In genomic region chr7:28155964-28156363, GRCh38 we compare ENCODE assay signal across 11 cellular contexts. TPM values are rescaled to one million over a fixed set of nuclear protein-coding genes. Genes with fewer than 3 reads are reported as not detected.
DNase-seq lines count a peak whose midpoint lies in the region; ATAC-seq, FAIRE-seq and TF ChIP-seq lines count a peak whose summit lies in the region.
"Had no signal": no experiment of that assay in that cellular context is flagged by ENCODE, and none has a peak within 500 bp of the region (broad histone marks: within the 10 kb centered on the region; RNA-seq: fewer than 3 reads in every experiment).

No MANE protein-coding gene starts in this region.

- ATAC-seq in omental fat pad (ENCODE audit: low FRiP score) = peak; percentile 60
- ATAC-seq in HG03342 (IDR thresholded peaks at IDR 0.05; ENCODE audit: unreplicated experiment) = no peak
- no peak for ATAC-seq in HG02642 (IDR thresholded peaks at IDR 0.05; ENCODE audit: poor library complexity, unreplicated experiment)

- TF ChIP-seq CTCF in DOHH2 (IDR thresholded peaks at IDR 0.05; ENCODE audit: low read depth, low read length, poor library complexity, severe bottlenecking) = no peak
- TF ChIP-seq CTCF in omental fat pad (IDR thresholded peaks at IDR 0.05) = no peak

- H3K9me3 ChIP-seq in DOHH2 (ENCODE audit: control insufficient read depth, insufficient read depth, low read length) = no peaks in the 10 kb centered on the region
- H3K9me3 ChIP-seq: upper lobe of left lung had no signal

- TF ChIP-seq POLR2A in GM12892 (IDR thresholded peaks at IDR 0.05; ENCODE audit: low read depth, low read length) = no peak

- H3K4me3 ChIP-seq in DOHH2 (ENCODE audit: low read length) = peak overlapping the region; percentile 66
- H3K4me3 ChIP-seq: upper lobe of left lung had no signal

- DNase-seq in NCI-H1092 treated with DMSO at 0.1 percent for 48 hours (lab: John Stamatoyannopoulos, UW) (peak; percentile 36), dedifferentiated amniotic fluid mesenchymal stem cell (ENCODE audit: extremely low spot score) (peak; percentile 36), omental fat pad (ENCODE audit: low spot score) (no peak), RPMI8226 (no peak), GM12892 (ENCODE audit: insufficient read length) (no peak)
- DNase-seq: foreskin melanocyte, NCI-H774, upper lobe of left lung had no signal

- no peaks in the 10 kb centered on the region for H3K27me3 ChIP-seq in DOHH2 (ENCODE audit: control insufficient read depth, low read length)
- H3K27me3 ChIP-seq: upper lobe of left lung had no signal

- no peaks in the 10 kb centered on the region for H3K9me2 ChIP-seq in DOHH2 (replicated peaks; ENCODE audit: control insufficient read depth, low read length)

- peaks cover 27% of the 10 kb centered on the region for H3K36me3 ChIP-seq in DOHH2 (ENCODE audit: control insufficient read depth, low read length)
- H3K36me3 ChIP-seq: upper lobe of left lung had no signal

- peaks cover 97% of the 10 kb centered on the region for H3K4me1 ChIP-seq in DOHH2 (ENCODE audit: control insufficient read depth, low read length)

- H3F3A ChIP-seq in DOHH2 (ENCODE audit: control insufficient read depth, insufficient read depth) = peaks cover 51% of the 10 kb centered on the region

- H4K20me1 ChIP-seq in DOHH2 (ENCODE audit: control insufficient read depth, insufficient read depth, low read depth, low read length) = no peaks in the 10 kb centered on the region

- peaks cover 86% of the 10 kb centered on the region for H3K79me2 ChIP-seq in DOHH2 (ENCODE audit: control insufficient read depth, low read length)

- H3K27ac ChIP-seq in DOHH2 (ENCODE audit: low read depth, low read length) = peak overlapping the region; percentile 94

- peak overlapping the region; percentile 82 for H3K4me2 ChIP-seq in DOHH2 (ENCODE audit: low read length)

- FAIRE-seq in GM12892 (lab: Jason Lieb, UNC) = no peak

RNA-seq across cellular contexts. Expression of gene JAZF1, which starts 24.6 kb away (rescaled TPM):
- total RNA-seq in omental fat pad = 10 to 100 TPM; 12.1 to 15.3 (median 12.8) TPM
- 0.25 TPM for polyA plus RNA-seq in GM12892 (2012; ENCODE audit: missing spikeins)

Comparison
In these comparisons a context has a peak if more than half of its experiments do, and no peak if none do; other contexts are left out.
1. DNase-seq: peak in NCI-H1092 treated with DMSO at 0.1 percent for 48 hours (single experiment) and dedifferentiated amniotic fluid mesenchymal stem cell (single experiment); none in omental fat pad (single experiment), RPMI8226 (single experiment) and GM12892 (single experiment).